ENCODE assay signal across 1 cellular context in genomic region chr11:119377112-119377901, GRCh38.
TF ChIP-seq lines count a peak whose summit lies in the region.

No MANE protein-coding gene starts in this region.

TF ChIP-seq in K562, 482 proteins besides CTCF, POLR2A, EP300 and RAD21:
- TF ChIP-seq ZEB2 (IDR thresholded peaks at IDR 0.05) (peak; percentile 47; the same call in 1 of the 2 replicates), ZNF274 (IDR thresholded peaks at IDR 0.05; ENCODE audit: borderline replicate concordance, low read depth, low read length) (no peak), ZFP91 (CRISPR knock-in tag; IDR thresholded peaks at IDR 0.05) (peak; percentile 69; the same call in 1 of the 2 replicates), USF2 (CRISPR knock-in tag; IDR thresholded peaks at IDR 0.05) (no peak), MTA1 (IDR thresholded peaks at IDR 0.05; ENCODE audit: borderline replicate concordance) (peak; percentile 25; the same call in 1 of the 2 replicates), ZNF12 (CRISPR knock-in tag; IDR thresholded peaks at IDR 0.05) (no peak), MTA3 (IDR thresholded peaks at IDR 0.05; ENCODE audit: borderline replicate concordance) (peak; percentile 34; the same call in 1 of the 2 replicates), NFE2 (IDR thresholded peaks at IDR 0.05; ENCODE audit: low read depth) (peak; percentile 33; the same call in 1 of the 2 replicates), CTBP1 (IDR thresholded peaks at IDR 0.05; ENCODE audit: borderline replicate concordance) (peak; percentile 81; the same call in 1 of the 2 replicates), MYC (IDR thresholded peaks at IDR 0.05; ENCODE audit: low read depth, low read length) (0 out of 2 replicates have a peak, but pooled peaks have one; percentile 20), MYC (CRISPR knock-in tag; IDR thresholded peaks at IDR 0.05; ENCODE audit: borderline replicate concordance, low read depth) (no peak), MLX (CRISPR knock-in tag; conservative IDR thresholded peaks at IDR 0.05) (no peak), ZNF121 (CRISPR knock-in tag; conservative IDR thresholded peaks at IDR 0.05) (0 out of 2 replicates have a peak, but pooled peaks have one; percentile 15), RCOR1 (IDR thresholded peaks at IDR 0.05; ENCODE audit: borderline replicate concordance in 1 of 2, low read depth in 2 of 2, low read length in 2 of 2) (peak in 1 of 2 experiments; percentile 43; a peak in 1 of 4 replicates), BRF1 (IDR thresholded peaks at IDR 0.05; ENCODE audit: borderline replicate concordance, extremely low read depth, insufficient read length) (no peak), JUND (IDR thresholded peaks at IDR 0.05; ENCODE audit: borderline replicate concordance, low read depth, low read length) (no peak), JUND (tag; IDR thresholded peaks at IDR 0.05; ENCODE audit: borderline replicate concordance, low read depth, low read length) (peak; percentile 27; the same call in 1 of the 3 replicates), TEAD4 (IDR thresholded peaks at IDR 0.05; ENCODE audit: low read length) (peak; percentile 25; the same call in 1 of the 2 replicates), TEAD4 (CRISPR knock-in tag; IDR thresholded peaks at IDR 0.05; ENCODE audit: borderline replicate concordance) (no peak), CREM (IDR thresholded peaks at IDR 0.05; ENCODE audit: low read depth) (0 out of 2 replicates have a peak, but pooled peaks have one; percentile 9), L3MBTL2 (IDR thresholded peaks at IDR 0.05) (peak; percentile 14; the same call in 1 of the 2 replicates), SPI1 (IDR thresholded peaks at IDR 0.05; ENCODE audit: borderline replicate concordance, low read depth, low read length) (peak; percentile 45; the same call in 1 of the 2 replicates), RBFOX2 (IDR thresholded peaks at IDR 0.05; ENCODE audit: low read depth, low read length) (peak; percentile 36; the same call in 1 of the 2 replicates), PKNOX1 (IDR thresholded peaks at IDR 0.05) (peak; percentile 33; the same call in 1 of the 2 replicates), BHLHE40 (IDR thresholded peaks at IDR 0.05; ENCODE audit: low read length) (peak; percentile 31; the same call in 1 of the 2 replicates), ELF1 (tag; IDR thresholded peaks at IDR 0.05) (0 out of 2 replicates have a peak, but pooled peaks have one; percentile 13), PATZ1 (CRISPR knock-in tag; IDR thresholded peaks at IDR 0.05; ENCODE audit: borderline replicate concordance) (no peak)
